Comparison of ENCODE assay signal across 9 cellular contexts in genomic region chr11:65646921-65647701, GRCh38. TPM values are rescaled to one million over a fixed set of nuclear protein-coding genes. Genes with fewer than 3 reads are reported as not detected.
A peak's percentile ranks its signal among the peaks of the same experiment; 100 is the strongest.
DNase-seq lines count a peak whose midpoint lies in the region; ATAC-seq and TF ChIP-seq lines count a peak whose summit lies in the region.
"Had no signal": no experiment of that assay in that cellular context is flagged by ENCODE, and none has a peak within 500 bp of the region (broad histone marks: within the 10 kb centered on the region; RNA-seq: fewer than 3 reads in every experiment).

No MANE protein-coding gene starts in this region.

- TF ChIP-seq POLR2A in esophagus squamous epithelium (IDR thresholded peaks at IDR 0.05): no peak

- H3K27ac ChIP-seq in esophagus squamous epithelium: peak overlapping the region; percentile 23 to 78 (median 62)

- WGBS in esophagus squamous epithelium, 2 donors: 31 to 33% methylated on average over 3 to 10 of the region's 91 CpGs

- peaks cover 0 to 86% (median 17%) of the 10 kb centered on the region in 3 donors for H3K36me3 ChIP-seq in esophagus squamous epithelium
- H3K36me3 ChIP-seq in mucosa of descending colon (ENCODE audit: low read depth): no peaks in the 10 kb centered on the region

- H3K4me1 ChIP-seq in esophagus squamous epithelium (peaks cover 32 to 96% (median 35%) of the 10 kb centered on the region in 3 donors), mucosa of descending colon (ENCODE audit: low read depth) (peaks cover 10% of the 10 kb centered on the region)

- H3K9me3 ChIP-seq in esophagus squamous epithelium: no peaks in the 10 kb centered on the region
- H3K9me3 ChIP-seq in mucosa of descending colon: no peaks in the 10 kb centered on the region

- intact Hi-C loops in esophagus squamous epithelium (cut with DNase I) (no loop called here), mucosa of descending colon (cut with DNase I, micrococcal nuclease) (no loop called here)

- no peaks in the 10 kb centered on the region for H3K27me3 ChIP-seq in esophagus squamous epithelium

- peak in 1 of 6 experiments; percentile 25 for TF ChIP-seq CTCF in esophagus squamous epithelium (IDR thresholded peaks at IDR 0.05)
- TF ChIP-seq CTCF in mucosa of descending colon (IDR thresholded peaks at IDR 0.05): no peak
- no peak for TF ChIP-seq CTCF in GM20000 (IDR thresholded peaks at IDR 0.05; ENCODE audit: extremely low read depth, missing control alignments)

- DNase-seq in 8988T (peak; percentile 96), NCI-H2196 treated with DMSO at 0.1 percent for 48 hours (lab: John Stamatoyannopoulos, UW; ENCODE audit: unreplicated experiment) (peak; percentile 40), esophagus squamous epithelium (lab: John Stamatoyannopoulos, UW) (no peak), mucosa of descending colon (peak; percentile 71 to 84 (median 73)), NCI-H1105 treated with DMSO at 0.1 percent for 48 hours (lab: John Stamatoyannopoulos, UW) (no peak), NCI-H1092 treated with DMSO at 0.1 percent for 48 hours (lab: John Stamatoyannopoulos, UW) (no peak), GM20000 (ENCODE audit: low spot score) (no peak)
- DNase-seq: GOT3 had no signal

- H3K4me3 ChIP-seq in esophagus squamous epithelium (peak overlapping the region; percentile 42 to 65 (median 50)), mucosa of descending colon (peak overlapping the region; percentile 17)

- peak; percentile 82 for ATAC-seq in mucosa of descending colon
- ATAC-seq in HG03571 (IDR thresholded peaks at IDR 0.05; ENCODE audit: unreplicated experiment): no peak

RNA-seq across cellular contexts. Expression of gene SIPA1, which starts 9.2 kb away (rescaled TPM):
- total RNA-seq in esophagus squamous epithelium: 10 to 100 TPM in 3 of 4 donors, 1 to 10 TPM in 1; 7.8 to 29.2 (median 27.5) TPM
- total RNA-seq in mucosa of descending colon: 10 to 100 TPM; 23.2 to 52.5 (median 28.1) TPM

RNA-seq across cellular contexts. Expression of gene RELA, which starts 15.6 kb away (rescaled TPM):
- 10 to 100 TPM; 29.4 to 49.4 (median 47.5) TPM for total RNA-seq in esophagus squamous epithelium
- 10 to 100 TPM; 69.1 to 89.6 (median 71.0) TPM for total RNA-seq in mucosa of descending colon

RNA-seq across cellular contexts. Expression of gene PCNX3, which starts 31.5 kb away (rescaled TPM):
- total RNA-seq in esophagus squamous epithelium: 10 to 100 TPM; 24.0 to 40.0 (median 30.9) TPM
- 10 to 100 TPM; 42.5 to 53.4 (median 47.5) TPM for total RNA-seq in mucosa of descending colon

RNA-seq across cellular contexts. Expression of gene MAP3K11, which starts 33.1 kb away (rescaled TPM):
- total RNA-seq in esophagus squamous epithelium (10 to 100 TPM; 27.5 to 33.0 (median 30.4) TPM), mucosa of descending colon (100 to 1,000 TPM in 1 of 3 donors, 10 to 100 TPM in 2; 81.6 to 109 (median 95.7) TPM)

RNA-seq across cellular contexts. Expression of gene KCNK7, which starts 51.5 kb away (rescaled TPM):
- total RNA-seq in esophagus squamous epithelium (10 to 100 TPM in 3 of 4 donors, 1 to 10 TPM in 1; 5.5 to 22.5 (median 15.2) TPM), mucosa of descending colon (1 to 10 TPM in 2 of 3 donors, under 1 TPM in 1; 0.49 to 1.7 (median 1.5) TPM)

Comparison
In these comparisons a context has a peak if more than half of its experiments do, and no peak if none do; other contexts are left out.
1. DNase-seq: peak in 8988T (single experiment), NCI-H2196 treated with DMSO at 0.1 percent for 48 hours (single experiment) and mucosa of descending colon (3 of 3); none in esophagus squamous epithelium (single experiment), NCI-H1105 treated with DMSO at 0.1 percent for 48 hours (single experiment), NCI-H1092 treated with DMSO at 0.1 percent for 48 hours (single experiment) and GM20000 (single experiment).